In the genomic region with DNA sequence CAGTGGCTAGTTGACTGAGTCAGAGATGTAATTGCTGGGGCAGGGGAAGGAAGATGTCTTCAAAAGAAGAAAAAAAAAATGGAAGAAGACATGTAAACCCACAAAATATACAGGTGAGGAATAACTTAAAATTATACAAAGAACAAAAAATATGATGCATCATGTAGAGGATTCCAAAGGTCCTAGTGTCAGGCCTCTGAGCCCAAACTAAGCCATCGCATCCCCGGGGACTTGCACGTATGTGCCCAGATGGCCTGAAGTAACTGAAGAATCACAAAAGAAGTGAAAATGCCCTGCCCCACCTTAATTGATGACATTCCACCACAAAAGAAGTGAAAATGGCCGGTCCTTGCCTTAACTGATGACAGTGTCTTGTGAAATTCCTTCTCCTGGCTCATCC, we compare ENCODE assay signal across 7 cellular contexts.
DNase-seq lines count a peak whose midpoint lies in the region; TF ChIP-seq lines count a peak whose summit lies in the region.
"Not testable (repeated sequence)": the region's sequence is repeated elsewhere in the genome, so short reads cannot be mapped to it uniquely, and the experiment has no call there.

No MANE protein-coding gene starts in this region.

- H3K18ac ChIP-seq in H9 (ENCODE audit: insufficient read length, low read depth, low read length); mesendoderm (ENCODE audit: low read length): not testable (repeated sequence)

- not testable (repeated sequence) for H3K23me2 ChIP-seq in H9 (ENCODE audit: insufficient read length, low read depth, low read length, poor library complexity, severe bottlenecking)

- H2BK5ac ChIP-seq in H9 (ENCODE audit: insufficient read length, low read length); mesendoderm (ENCODE audit: low read length): not testable (repeated sequence)

- not testable (repeated sequence) for H2BK120ac ChIP-seq in H9 (ENCODE audit: low read depth, low read length, poor library complexity, severe bottlenecking)
- peak overlapping the region; percentile 28 for H2BK120ac ChIP-seq in mesendoderm (ENCODE audit: low read depth, low read length)

- not testable (repeated sequence) for H3T11ph ChIP-seq in H9 (ENCODE audit: low read length)

- H3K56ac ChIP-seq in H9 (ENCODE audit: insufficient read length, low read depth, low read length); mesendoderm (ENCODE audit: low read length): not testable (repeated sequence)

- peaks cover 10 to 18% of the 10 kb centered on the region in 2 experiments; a peak in 4 of 5 replicates for H3K9me3 Mint-ChIP-seq in H9
- peaks cover 37% of the 10 kb centered on the region for H3K9me3 Mint-ChIP-seq in endodermal cell
- not testable (repeated sequence) for H3K9me3 Mint-ChIP-seq in neural progenitor cell

- not testable (repeated sequence) for H2BK20ac ChIP-seq in H9 (ENCODE audit: low read depth, low read length, poor library complexity, severe bottlenecking)

- not testable (repeated sequence) for H3K27me3 ChIP-seq in H9 (ENCODE audit: insufficient read depth, low read length); HUES6 (ENCODE audit: control insufficient read depth, insufficient read depth, low read length); endodermal cell (ENCODE audit: control insufficient read depth, insufficient read depth, low read length, poor library complexity, severe bottlenecking); mesendoderm (ENCODE audit: insufficient read depth, low read length, poor library complexity); neural progenitor cell

- not testable (repeated sequence) for H4K20me1 ChIP-seq in H9 (ENCODE audit: control insufficient read depth, insufficient read depth, insufficient read length); neural progenitor cell (ENCODE audit: low read depth)

- not testable (repeated sequence) for H3K9ac ChIP-seq in H9 (ENCODE audit: extremely low read depth, insufficient read length, low read length); HUES6 (ENCODE audit: low read length); endodermal cell (ENCODE audit: extremely low read depth, low read length, poor library complexity, severe bottlenecking); mesendoderm (ENCODE audit: low read length); neural progenitor cell

- not testable (repeated sequence) for H2BK15ac ChIP-seq in H9 (ENCODE audit: low read depth, low read length); mesendoderm (replicated peaks; ENCODE audit: low read depth)

- H3K4me1 ChIP-seq in H9 (ENCODE audit: insufficient read depth, low read length); HUES6 (ENCODE audit: control insufficient read depth, insufficient read depth, low read length); endodermal cell (ENCODE audit: control insufficient read depth, insufficient read depth, low read length); mesendoderm (ENCODE audit: control insufficient read depth, low read depth, low read length); neural progenitor cell: not testable (repeated sequence)

- H3K27ac Mint-ChIP-seq in H9, endodermal cell, neural progenitor cell: not testable (repeated sequence)

- not testable (repeated sequence) for TF ChIP-seq CTCF in H9 (conservative IDR thresholded peaks at IDR 0.05); endodermal cell (conservative IDR thresholded peaks at IDR 0.05); neural progenitor cell (IDR thresholded peaks at IDR 0.05)

- H3K79me1 ChIP-seq in H9 (ENCODE audit: insufficient read depth, low read depth, low read length, poor library complexity, severe bottlenecking); mesendoderm (ENCODE audit: low read length): not testable (repeated sequence)

- H3F3A ChIP-seq in neural progenitor cell (ENCODE audit: low read depth), result not testable (repeated sequence)

- not testable (repeated sequence) for H3K9me3 ChIP-seq in H9 (ENCODE audit: control insufficient read depth, low read depth, low read length); HUES6 (ENCODE audit: control insufficient read depth, insufficient read depth, low read depth, low read length); endodermal cell (ENCODE audit: control insufficient read depth, low read length); neural progenitor cell (ENCODE audit: low read depth)

- not testable (repeated sequence) for H3K4ac ChIP-seq in H9 (ENCODE audit: low read depth, low read length); mesendoderm (ENCODE audit: low read depth, low read length)

- not testable (repeated sequence) for H2AFZ ChIP-seq in H9 (ENCODE audit: low read length); neural progenitor cell (replicated peaks)

- H3K4me1 Mint-ChIP-seq in H9 (peaks cover 15 to 22% of the 10 kb centered on the region in 2 experiments), endodermal cell (peaks cover 21% of the 10 kb centered on the region)
- not testable (repeated sequence) for H3K4me1 Mint-ChIP-seq in neural progenitor cell

- H3K23ac ChIP-seq in H9 (ENCODE audit: insufficient read length, low read depth, low read length); mesendoderm (ENCODE audit: low read length): not testable (repeated sequence)

- not testable (repeated sequence) for H2BK12ac ChIP-seq in H9 (ENCODE audit: insufficient read length, low read depth, low read length)

- not testable (repeated sequence) for H2AK5ac ChIP-seq in H9 (ENCODE audit: insufficient read length, low read length); mesendoderm (ENCODE audit: low read length)

- DNase-seq in AG08395 (ENCODE audit: low spot score) (peak; percentile 2), ELF-1 (ENCODE audit: low read depth, low spot score) (peak; percentile 9), H9 (peak; percentile 43), endodermal cell (peak; percentile 77), mesendoderm (peak; percentile 69)
- not testable (repeated sequence) for DNase-seq in neural progenitor cell (ENCODE audit: low spot score)

- H3K27me3 Mint-ChIP-seq in H9 (ENCODE audit: low read depth); endodermal cell (ENCODE audit: insufficient read depth); neural progenitor cell (ENCODE audit: insufficient read depth, low read depth): not testable (repeated sequence)

- not testable (repeated sequence) for H4K5ac ChIP-seq in H9 (ENCODE audit: insufficient read length, low read depth, low read length); mesendoderm (ENCODE audit: low read length)

- H3K36me3 Mint-ChIP-seq in H9 (ENCODE audit: insufficient read depth in 1 of 3, low read depth in 3 of 3), result peaks cover 3 to 18% (median 9%) of the 10 kb centered on the region in 3 experiments; a peak in 5 of 7 replicates
- not testable (repeated sequence) for H3K36me3 Mint-ChIP-seq in endodermal cell (ENCODE audit: low read depth); neural progenitor cell

- H3K4me2 ChIP-seq in H9 (ENCODE audit: insufficient read depth, insufficient read length, low read length); mesendoderm (ENCODE audit: low read length): not testable (repeated sequence)
- H3K4me2 ChIP-seq in neural progenitor cell, result peak overlapping the region; percentile 18

- H3K27ac ChIP-seq in H9 (ENCODE audit: insufficient read length, low read depth, low read length); endodermal cell (ENCODE audit: low read depth, low read length); mesendoderm (ENCODE audit: low read depth, low read length); neural progenitor cell: not testable (repeated sequence)
- H3K27ac ChIP-seq in HUES6 (ENCODE audit: low read depth, low read length), result peak overlapping the region; percentile 51; the same call in 1 of the 2 replicates

- H3K4me3 Mint-ChIP-seq in H9, endodermal cell, neural progenitor cell: not testable (repeated sequence)

- not testable (repeated sequence) for H4K91ac ChIP-seq in H9 (ENCODE audit: insufficient read length, low read depth, low read length)

- not testable (repeated sequence) for H3K36me3 ChIP-seq in HUES6 (ENCODE audit: control insufficient read depth, insufficient read depth, low read length); endodermal cell (ENCODE audit: control insufficient read depth, insufficient read depth, low read length); mesendoderm (ENCODE audit: control insufficient read depth, insufficient read depth, low read length); neural progenitor cell

- WGBS in H9 (ENCODE audit: extremely low coverage, insufficient read length, low lambda C conversion rate), result no CpG with 5 or more reads among the region's 4 CpGs
- WGBS in endodermal cell (ENCODE audit: insufficient coverage in 1 of 2, insufficient read length in 1 of 2), 2 experiments, result 70 to 80% methylated on average over 2 to 3 of the region's 4 CpGs
- no CpG with 5 or more reads among the region's 4 CpGs for WGBS in mesendoderm (ENCODE audit: extremely low coverage, insufficient coverage, low lambda C conversion rate)

- not testable (repeated sequence) for H3K14ac ChIP-seq in H9 (ENCODE audit: insufficient read depth, low read length)

- H3K4me3 ChIP-seq in HUES6 (ENCODE audit: low read depth, low read length); mesendoderm (ENCODE audit: low read length); neural progenitor cell: not testable (repeated sequence)
- peak overlapping the region; percentile 68 for H3K4me3 ChIP-seq in endodermal cell (ENCODE audit: low read length)

- H3K79me2 ChIP-seq in H9 (ENCODE audit: insufficient read depth, low read length); mesendoderm (ENCODE audit: control insufficient read depth, insufficient read depth, low read length); neural progenitor cell (ENCODE audit: low read depth): not testable (repeated sequence)

- not testable (repeated sequence) for H4K8ac ChIP-seq in H9 (replicated peaks; ENCODE audit: insufficient read length, low read depth, low read length); mesendoderm (ENCODE audit: low read depth, low read length)
